In genomic region chr7:50751136-50751535, GRCh38 we compare ENCODE assay signal across 17 cellular contexts. TPM values are rescaled to one million over a fixed set of nuclear protein-coding genes. Genes with fewer than 3 reads are reported as not detected.
DNase-seq lines count a peak whose midpoint lies in the region; ATAC-seq, FAIRE-seq and TF ChIP-seq lines count a peak whose summit lies in the region.
"Had no signal": no experiment of that assay in that cellular context is flagged by ENCODE, and none has a peak within 500 bp of the region (broad histone marks: within the 10 kb centered on the region; RNA-seq: fewer than 3 reads in every experiment).

No MANE protein-coding gene starts in this region.

- H3K27ac Mint-ChIP-seq in activated naive CD4-positive, alpha-beta T cell treated with anti-CD3 and anti-CD28 coated beads, Interleukin-2, amount 10 ng/mL, durations not matched to agents 7 days and 5 days, result peak overlapping the region; percentile 2
- H3K27ac Mint-ChIP-seq in activated naive CD4-positive, alpha-beta T cell treated with anti-CD3 and anti-CD28 coated beads for 36 hours, result no peak overlapping the region
- H3K27ac Mint-ChIP-seq: CD4-positive, CD25-positive, alpha-beta regulatory T cell; T-cell had no signal

- DNase-seq in activated naive CD4-positive, alpha-beta T cell treated with anti-CD3 and anti-CD28 coated beads, Interleukin-2, amount 10 ng/mL, durations not matched to agents 7 days and 5 days, result no peak
- DNase-seq in activated naive CD4-positive, alpha-beta T cell treated with anti-CD3 and anti-CD28 coated beads for 36 hours, result no peak
- peak; percentile 35 for DNase-seq in NCI-H345 treated with DMSO at 0.1 percent for 48 hours (lab: John Stamatoyannopoulos, UW; ENCODE audit: unreplicated experiment)
- peak; percentile 24 for DNase-seq in fibroblast of pulmonary artery (ENCODE audit: low read depth)
- peak; percentile 63 for DNase-seq in pons (ENCODE audit: low spot score)
- DNase-seq in T-helper 9 cell, result no peak
- DNase-seq in CD1c-positive myeloid dendritic cell (ENCODE audit: extremely low spot score), result no peak
- no peak for DNase-seq in pancreas
- DNase-seq: CD4-positive, CD25-positive, alpha-beta regulatory T cell; DMS79; HCEC 1CT; NCI-H1694 treated with DMSO at 0.1 percent for 48 hours; Peyer's patch; SK-N-SH; T-cell had no signal

- no peak for ATAC-seq in pancreas
- ATAC-seq: Right ventricle myocardium inferior, T-cell had no signal

- 41 to 58% methylated on average over 1 of the region's 1 CpG for WGBS in pancreas, 2 donors

- H3K4me1 ChIP-seq in pancreas, result peaks cover 21 to 34% (median 26%) of the 10 kb centered on the region in 3 donors

- no peak for FAIRE-seq in pancreas (lab: Jason Lieb, UNC)
- FAIRE-seq: GM18507 had no signal

- intact Hi-C loops in activated naive CD4-positive, alpha-beta T cell treated with anti-CD3 and anti-CD28 coated beads for 36 hours (cut with micrococcal nuclease), result no loop called here
- intact Hi-C loops in pancreas (cut with DNase I), result no loop called here

- peaks cover 9% of the 10 kb centered on the region for H3K4me1 Mint-ChIP-seq in activated naive CD4-positive, alpha-beta T cell treated with anti-CD3 and anti-CD28 coated beads, Interleukin-2, amount 10 ng/mL, durations not matched to agents 7 days and 5 days
- peaks cover 8% of the 10 kb centered on the region for H3K4me1 Mint-ChIP-seq in activated naive CD4-positive, alpha-beta T cell treated with anti-CD3 and anti-CD28 coated beads for 36 hours (ENCODE audit: low read depth)
- H3K4me1 Mint-ChIP-seq: CD4-positive, CD25-positive, alpha-beta regulatory T cell had no signal

- no peak overlapping the region for H3K4me3 ChIP-seq in fibroblast of pulmonary artery (replicated peaks; ENCODE audit: low read depth, low read length)
- H3K4me3 ChIP-seq in pancreas, result no peak overlapping the region
- H3K4me3 ChIP-seq: Peyer's patch had no signal

- CTCF ChIA-PET in activated naive CD4-positive, alpha-beta T cell treated with anti-CD3 and anti-CD28 coated beads, Interleukin-2, amount 10 ng/mL, durations not matched to agents 7 days and 5 days (lab: Charles Lee), result interaction anchor here (0.8 kb wide), 1 partner anchor 278 kb away, joined by 3 read pairs; no protein-coding TSS in a partner anchor
- CTCF ChIA-PET in activated naive CD4-positive, alpha-beta T cell treated with anti-CD3 and anti-CD28 coated beads for 36 hours (lab: Charles Lee), result interaction anchor here (0.6 kb wide), 1 partner anchor 102 kb away, joined by 3 read pairs; no protein-coding TSS in a partner anchor

- H3K27me3 Mint-ChIP-seq in activated naive CD4-positive, alpha-beta T cell treated with anti-CD3 and anti-CD28 coated beads, Interleukin-2, amount 10 ng/mL, durations not matched to agents 7 days and 5 days, result no peaks in the 10 kb centered on the region
- H3K27me3 Mint-ChIP-seq in activated naive CD4-positive, alpha-beta T cell treated with anti-CD3 and anti-CD28 coated beads for 36 hours (ENCODE audit: low read depth), result no peaks in the 10 kb centered on the region
- H3K27me3 Mint-ChIP-seq: T-cell had no signal

- TF ChIP-seq CTCF in fibroblast of pulmonary artery (IDR thresholded peaks at IDR 0.05; ENCODE audit: low read length, missing control alignments) (no peak), pancreas (IDR thresholded peaks at IDR 0.05) (no peak)

- no peaks in the 10 kb centered on the region for H3K27me3 ChIP-seq in pancreas
- H3K27me3 ChIP-seq: Peyer's patch had no signal

- H3K36me3 ChIP-seq in pancreas, result peaks cover 0 to 16% (median 6%) of the 10 kb centered on the region in 3 donors

- no peak overlapping the region for H3K4me3 Mint-ChIP-seq in activated naive CD4-positive, alpha-beta T cell treated with anti-CD3 and anti-CD28 coated beads, Interleukin-2, amount 10 ng/mL, durations not matched to agents 7 days and 5 days
- H3K4me3 Mint-ChIP-seq in activated naive CD4-positive, alpha-beta T cell treated with anti-CD3 and anti-CD28 coated beads for 36 hours, result no peak overlapping the region
- H3K4me3 Mint-ChIP-seq: CD4-positive, CD25-positive, alpha-beta regulatory T cell; T-cell had no signal

- H3K9me3 ChIP-seq in pancreas, result no peaks in the 10 kb centered on the region
- H3K9me3 ChIP-seq: Peyer's patch, SK-N-SH had no signal

- H3K27ac ChIP-seq in pancreas, result peak overlapping the region in 1 of 4 donors; percentile 20
- H3K27ac ChIP-seq: Peyer's patch had no signal

- peaks cover 2% of the 10 kb centered on the region for H3K9me3 Mint-ChIP-seq in activated naive CD4-positive, alpha-beta T cell treated with anti-CD3 and anti-CD28 coated beads, Interleukin-2, amount 10 ng/mL, durations not matched to agents 7 days and 5 days
- no peaks in the 10 kb centered on the region for H3K9me3 Mint-ChIP-seq in activated naive CD4-positive, alpha-beta T cell treated with anti-CD3 and anti-CD28 coated beads for 36 hours
- H3K9me3 Mint-ChIP-seq: CD4-positive, CD25-positive, alpha-beta regulatory T cell; T-cell had no signal

- H3K36me3 Mint-ChIP-seq in activated naive CD4-positive, alpha-beta T cell treated with anti-CD3 and anti-CD28 coated beads, Interleukin-2, amount 10 ng/mL, durations not matched to agents 7 days and 5 days, result peaks cover 2% of the 10 kb centered on the region
- peaks cover 4% of the 10 kb centered on the region for H3K36me3 Mint-ChIP-seq in activated naive CD4-positive, alpha-beta T cell treated with anti-CD3 and anti-CD28 coated beads for 36 hours (ENCODE audit: low read depth)
- H3K36me3 Mint-ChIP-seq: CD4-positive, CD25-positive, alpha-beta regulatory T cell; T-cell had no signal

RNA-seq across cellular contexts. Expression of gene GRB10, which starts 31.6 kb away (rescaled TPM):
- 10 to 100 TPM; 24.3 to 30.4 TPM for total RNA-seq in activated naive CD4-positive, alpha-beta T cell treated with anti-CD3 and anti-CD28 coated beads for 36 hours
- 100 to 1,000 TPM in 5 of 6 donors, 10 to 100 TPM in 1; 96.5 to 199 (median 155) TPM for total RNA-seq in pancreas
- polyA plus RNA-seq in pancreas, result 10 to 100 TPM; 69.9 to 94.9 TPM

Comparison
In these comparisons a context has a peak if more than half of its experiments do, and no peak if none do; other contexts are left out.
1. DNase-seq: peak in NCI-H345 treated with DMSO at 0.1 percent for 48 hours (single experiment), fibroblast of pulmonary artery (single experiment) and pons (single experiment); none in activated naive CD4-positive, alpha-beta T cell treated with anti-CD3 and anti-CD28 coated beads, Interleukin-2, amount 10 ng/mL, durations not matched to agents 7 days and 5 days (single experiment), activated naive CD4-positive, alpha-beta T cell treated with anti-CD3 and anti-CD28 coated beads for 36 hours (single experiment), T-helper 9 cell (single experiment), CD1c-positive myeloid dendritic cell (single experiment) and pancreas (0 of 6).